In the genomic region with DNA sequence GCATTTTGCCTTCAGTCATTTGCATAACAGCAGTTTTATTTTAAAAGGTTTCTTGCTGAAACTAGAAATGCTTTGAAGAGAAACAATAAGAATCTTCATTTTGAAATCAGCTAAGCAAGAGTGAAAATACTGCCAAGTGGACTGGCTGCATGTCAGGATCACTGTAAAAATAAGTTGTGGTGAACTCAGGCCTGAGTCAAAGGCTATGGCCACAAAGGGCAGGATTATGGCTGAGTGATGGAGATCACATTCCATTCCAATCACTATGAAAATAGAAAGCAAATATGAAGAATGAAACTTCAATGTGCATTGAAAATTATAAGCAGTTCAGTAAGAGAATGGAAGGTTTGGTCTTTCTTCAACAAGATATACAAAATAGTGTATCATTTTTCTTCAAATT, we compare ENCODE assay signal across 14 cellular contexts.
DNase-seq lines count a peak whose midpoint lies in the region; ATAC-seq and TF ChIP-seq lines count a peak whose summit lies in the region.
"Had no signal": no experiment of that assay in that cellular context is flagged by ENCODE, and none has a peak within 500 bp of the region (broad histone marks: within the 10 kb centered on the region; RNA-seq: fewer than 3 reads in every experiment).

No MANE protein-coding gene starts in this region.

- H3K27me3 Mint-ChIP-seq in HFFc6 (ENCODE audit: insufficient read depth), result no peaks in the 10 kb centered on the region
- no peaks in the 10 kb centered on the region for H3K27me3 Mint-ChIP-seq in activated naive CD4-positive, alpha-beta T cell treated with anti-CD3 and anti-CD28 coated beads, Interleukin-2, amount 10 ng/mL, durations not matched to agents 7 days and 5 days

- DNase-seq in HFFc6 (peak; percentile 50), ascending aorta (ENCODE audit: low spot score in 2 of 2) (peak in 1 of 2 donors; percentile 73), thoracic aorta (ENCODE audit: low spot score) (peak; percentile 2), NCI-H2227 (lab: John Stamatoyannopoulos, UW; ENCODE audit: unreplicated experiment) (no peak)
- DNase-seq in activated naive CD4-positive, alpha-beta T cell treated with anti-CD3 and anti-CD28 coated beads, Interleukin-2, amount 10 ng/mL, durations not matched to agents 7 days and 5 days, result no peak
- DNase-seq: activated naive CD4-positive, alpha-beta T cell treated with anti-CD3 and anti-CD28 coated beads, Interleukin-2, amount 50 U/mL, for 16 hours; Caco-2; kidney glomerular epithelial cell; natural killer cell; NCI-H2107 had no signal

- TF ChIP-seq EP300 in gastroesophageal sphincter (IDR thresholded peaks at IDR 0.05), result no peak

- peaks cover 67% of the 10 kb centered on the region for H3K4me1 Mint-ChIP-seq in HFFc6 (ENCODE audit: low read depth)
- H3K4me1 Mint-ChIP-seq in activated naive CD4-positive, alpha-beta T cell treated with anti-CD3 and anti-CD28 coated beads, Interleukin-2, amount 10 ng/mL, durations not matched to agents 7 days and 5 days, result no peaks in the 10 kb centered on the region
- H3K4me1 Mint-ChIP-seq: natural killer cell had no signal

- H3K27ac Mint-ChIP-seq in HFFc6, result peak overlapping the region; percentile 60
- no peak overlapping the region for H3K27ac Mint-ChIP-seq in activated naive CD4-positive, alpha-beta T cell treated with anti-CD3 and anti-CD28 coated beads, Interleukin-2, amount 10 ng/mL, durations not matched to agents 7 days and 5 days
- H3K27ac Mint-ChIP-seq: natural killer cell had no signal

- H3K4me1 ChIP-seq in ascending aorta (peaks cover 0 to 18% of the 10 kb centered on the region in 2 donors), gastroesophageal sphincter (peaks cover 0 to 24% (median 3%) of the 10 kb centered on the region in 3 donors), thoracic aorta (ENCODE audit: control insufficient read depth in 1 of 2, low read depth in 2 of 2) (peaks cover 13 to 39% of the 10 kb centered on the region in 2 donors)
- H3K4me1 ChIP-seq: Caco-2 had no signal

- H3K9me3 ChIP-seq in ascending aorta (no peaks in the 10 kb centered on the region), gastroesophageal sphincter (no peaks in the 10 kb centered on the region), thoracic aorta (no peaks in the 10 kb centered on the region)
- H3K9me3 ChIP-seq: Caco-2 had no signal

- CTCF ChIA-PET in activated naive CD4-positive, alpha-beta T cell treated with anti-CD3 and anti-CD28 coated beads, Interleukin-2, amount 10 ng/mL, durations not matched to agents 7 days and 5 days (lab: Charles Lee), result no interaction called here

- no peaks in the 10 kb centered on the region for H3K36me3 ChIP-seq in ascending aorta
- no peaks in the 10 kb centered on the region for H3K36me3 ChIP-seq in gastroesophageal sphincter
- no peaks in the 10 kb centered on the region for H3K36me3 ChIP-seq in thoracic aorta

- H3K36me3 Mint-ChIP-seq in HFFc6 (ENCODE audit: low read depth), result no peaks in the 10 kb centered on the region
- H3K36me3 Mint-ChIP-seq in activated naive CD4-positive, alpha-beta T cell treated with anti-CD3 and anti-CD28 coated beads, Interleukin-2, amount 10 ng/mL, durations not matched to agents 7 days and 5 days, result no peaks in the 10 kb centered on the region
- H3K36me3 Mint-ChIP-seq: natural killer cell had no signal

- TF ChIP-seq CTCF in HFFc6 (IDR thresholded peaks at IDR 0.05), result no peak
- TF ChIP-seq CTCF in ascending aorta (IDR thresholded peaks at IDR 0.05), result no peak
- no peak for TF ChIP-seq CTCF in gastroesophageal sphincter (IDR thresholded peaks at IDR 0.05)
- no peak for TF ChIP-seq CTCF in thoracic aorta (IDR thresholded peaks at IDR 0.05)

- no peaks in the 10 kb centered on the region for H3K27me3 ChIP-seq in ascending aorta
- no peaks in the 10 kb centered on the region for H3K27me3 ChIP-seq in gastroesophageal sphincter
- H3K27me3 ChIP-seq in thoracic aorta (replicated peaks; ENCODE audit: insufficient read depth), result no peaks in the 10 kb centered on the region

- ATAC-seq in gastroesophageal sphincter (peak; percentile 49), thoracic aorta (ENCODE audit: insufficient number of reproducible peaks, low FRiP score, low read depth) (no peak), HG03565 (IDR thresholded peaks at IDR 0.05; ENCODE audit: unreplicated experiment) (no peak), GM19455 (IDR thresholded peaks at IDR 0.05; ENCODE audit: unreplicated experiment) (no peak)
- ATAC-seq: natural killer cell had no signal

- no peak for TF ChIP-seq POLR2A in gastroesophageal sphincter (IDR thresholded peaks at IDR 0.05)

- H3K27ac ChIP-seq in ascending aorta (peak overlapping the region; percentile 14 to 26), gastroesophageal sphincter (no peak overlapping the region), thoracic aorta (peak overlapping the region in 1 of 2 donors; percentile 50)

- H3K4me3 ChIP-seq in ascending aorta (no peak overlapping the region), gastroesophageal sphincter (no peak overlapping the region), thoracic aorta (peak overlapping the region; percentile 2)
- H3K4me3 ChIP-seq: skin epidermis had no signal

- peak overlapping the region; percentile 56 for H3K4me3 Mint-ChIP-seq in HFFc6
- no peak overlapping the region for H3K4me3 Mint-ChIP-seq in activated naive CD4-positive, alpha-beta T cell treated with anti-CD3 and anti-CD28 coated beads, Interleukin-2, amount 10 ng/mL, durations not matched to agents 7 days and 5 days
- H3K4me3 Mint-ChIP-seq: natural killer cell had no signal

- H3K9me3 Mint-ChIP-seq in HFFc6, result no peaks in the 10 kb centered on the region
- H3K9me3 Mint-ChIP-seq in activated naive CD4-positive, alpha-beta T cell treated with anti-CD3 and anti-CD28 coated beads, Interleukin-2, amount 10 ng/mL, durations not matched to agents 7 days and 5 days, result no peaks in the 10 kb centered on the region

- intact Hi-C loops in ascending aorta (cut with DNase I), result no loop called here

Comparison
In these comparisons a context has a peak if more than half of its experiments do, and no peak if none do; other contexts are left out.
1. DNase-seq: peak in HFFc6 (single experiment) and thoracic aorta (single experiment); none in NCI-H2227 (single experiment) and activated naive CD4-positive, alpha-beta T cell treated with anti-CD3 and anti-CD28 coated beads, Interleukin-2, amount 10 ng/mL, durations not matched to agents 7 days and 5 days (single experiment).
2. H3K27ac ChIP-seq: peak in ascending aorta (2 of 2); none in gastroesophageal sphincter (0 of 4).